ENCODE assay signal across 20 cellular contexts in genomic region chr6:57024321-57024720, GRCh38. TPM values are rescaled to one million over a fixed set of nuclear protein-coding genes. Genes with fewer than 3 reads are reported as not detected.
DNase-seq lines count a peak whose midpoint lies in the region; ATAC-seq and TF ChIP-seq lines count a peak whose summit lies in the region.
"Had no signal": no experiment of that assay in that cellular context is flagged by ENCODE, and none has a peak within 500 bp of the region (broad histone marks: within the 10 kb centered on the region; RNA-seq: fewer than 3 reads in every experiment).

No MANE protein-coding gene starts in this region.

- peaks cover 44% of the 10 kb centered on the region for H3K4me1 Mint-ChIP-seq in GM23338

- H3K9ac ChIP-seq in HUES6 (ENCODE audit: low read length) (peak overlapping the region; percentile 43), adipocyte (ENCODE audit: low read length) (no peak overlapping the region)
- H3K9ac ChIP-seq: GM23248 had no signal

- H3K4me3 Mint-ChIP-seq in GM23338 = no peak overlapping the region; the same call in 2 of the 3 replicates
- H3K4me3 Mint-ChIP-seq: CD4-positive, alpha-beta T cell had no signal

- TF ChIP-seq CTCF in GM23338 (conservative IDR thresholded peaks at IDR 0.05; ENCODE audit: low read depth in 2 of 2) = no peak

- peaks cover 10% of the 10 kb centered on the region; the same call in 2 of the 3 replicates for H3K9me3 Mint-ChIP-seq in GM23338

- H3K36me3 Mint-ChIP-seq in GM23338 (ENCODE audit: low read depth) = peaks cover 7% of the 10 kb centered on the region; the same call in 1 of the 3 replicates

- H2AFZ ChIP-seq in GM23338 = no peak overlapping the region
- H2AFZ ChIP-seq: GM23248 had no signal

- no peak overlapping the region; the same call in 1 of the 2 replicates for H3K27ac Mint-ChIP-seq in GM23338
- H3K27ac Mint-ChIP-seq: CD4-positive, alpha-beta T cell had no signal

- ATAC-seq in GM23338 (peak; percentile 73), GM19455 (IDR thresholded peaks at IDR 0.05; ENCODE audit: unreplicated experiment) (no peak), GM19023 (IDR thresholded peaks at IDR 0.05; ENCODE audit: unreplicated experiment) (no peak)
- ATAC-seq: A549 had no signal

- H3K4me3 ChIP-seq in GM23338 (peak overlapping the region; percentile 19), HUES6 (ENCODE audit: low read depth, low read length) (no peak overlapping the region), adipocyte (ENCODE audit: low read length) (peak overlapping the region; percentile 31), iPS DF 6.9 (ENCODE audit: low read length) (no peak overlapping the region)
- H3K4me3 ChIP-seq: A549, GM23248, HAP-1 had no signal

- peaks cover 13% of the 10 kb centered on the region for H3K27me3 Mint-ChIP-seq in GM23338 (ENCODE audit: insufficient read depth, low read depth, poor library complexity)

- WGBS in iPS DF 6.9 (ENCODE audit: insufficient coverage, insufficient read length) = no CpG with 5 or more reads among the region's 2 CpGs

- H3K27ac ChIP-seq in GM23338 (ENCODE audit: low read depth) = peak overlapping the region; percentile 67
- H3K27ac ChIP-seq in HUES6 (ENCODE audit: low read depth, low read length) = peak overlapping the region; percentile 86
- no peak overlapping the region for H3K27ac ChIP-seq in iPS DF 6.9 (ENCODE audit: low read length)
- H3K27ac ChIP-seq: 22Rv1, A549, C4-2B, GM23248, HL-60 had no signal

- H3K79me2 ChIP-seq in GM23338 (replicated peaks; ENCODE audit: insufficient read depth) = no peaks in the 10 kb centered on the region

- no peaks in the 10 kb centered on the region for H3F3A ChIP-seq in GM23338 (replicated peaks; ENCODE audit: low read depth)

- H3K27me3 ChIP-seq in GM23338 (ENCODE audit: insufficient read depth) (no peaks in the 10 kb centered on the region), HUES6 (ENCODE audit: control insufficient read depth, insufficient read depth, low read length) (no peaks in the 10 kb centered on the region), adipocyte (replicated peaks; ENCODE audit: control insufficient read depth, insufficient read depth, low read length) (no peaks in the 10 kb centered on the region), iPS DF 6.9 (ENCODE audit: control insufficient read depth, insufficient read depth, low read length) (no peaks in the 10 kb centered on the region)

- DNase-seq in GM23338 (ENCODE audit: low spot score) (peak; percentile 55), adipocyte (ENCODE audit: low read depth) (no peak), iPS DF 6.9 (ENCODE audit: low read depth, low spot score) (peak; percentile 22), inferior parietal cortex (ENCODE audit: extremely low spot score) (no peak), GOT3 (lab: John Stamatoyannopoulos, UW) (no peak)
- DNase-seq: AML-193; CD4-positive, alpha-beta T cell; DMS153; DMS79; GDM1; GM23248; KG1 had no signal

- H3K9me3 ChIP-seq in HUES6 (ENCODE audit: control insufficient read depth, insufficient read depth, low read depth, low read length) (no peaks in the 10 kb centered on the region; the same call in 1 of the 2 replicates), adipocyte (ENCODE audit: control insufficient read depth, low read length) (peaks cover 16% of the 10 kb centered on the region), iPS DF 6.9 (ENCODE audit: control insufficient read depth, insufficient read depth, low read length) (no peaks in the 10 kb centered on the region)
- H3K9me3 ChIP-seq: A549 had no signal

- H3K9me2 ChIP-seq in GM23338 (ENCODE audit: insufficient read depth) = no peaks in the 10 kb centered on the region

- no peaks in the 10 kb centered on the region for H4K20me1 ChIP-seq in GM23338 (replicated peaks; ENCODE audit: insufficient read depth)

- peaks cover 27% of the 10 kb centered on the region; the same call in 1 of the 2 replicates for H3K4me1 ChIP-seq in GM23338 (ENCODE audit: insufficient read depth)
- H3K4me1 ChIP-seq in HUES6 (ENCODE audit: control insufficient read depth, insufficient read depth, low read length) = peaks cover 35% of the 10 kb centered on the region; the same call in 1 of the 2 replicates
- no peaks in the 10 kb centered on the region for H3K4me1 ChIP-seq in adipocyte (ENCODE audit: control insufficient read depth, insufficient read depth, low read length)
- peaks cover 1% of the 10 kb centered on the region; the same call in 1 of the 2 replicates for H3K4me1 ChIP-seq in iPS DF 6.9 (ENCODE audit: control insufficient read depth, insufficient read depth, low read length)
- H3K4me1 ChIP-seq: A549, HAP-1 had no signal

- H3K4me2 ChIP-seq in GM23338 = peak overlapping the region; percentile 50
- H3K4me2 ChIP-seq: A549 had no signal

- H3K36me3 ChIP-seq in GM23338 (ENCODE audit: insufficient read depth) (no peaks in the 10 kb centered on the region), HUES6 (ENCODE audit: control insufficient read depth, insufficient read depth, low read length) (no peaks in the 10 kb centered on the region), adipocyte (ENCODE audit: control insufficient read depth, insufficient read depth, low read length, severe bottlenecking) (no peaks in the 10 kb centered on the region), iPS DF 6.9 (ENCODE audit: control insufficient read depth, insufficient read depth, low read length) (no peaks in the 10 kb centered on the region)
- H3K36me3 ChIP-seq: HAP-1 had no signal

TF ChIP-seq in GM23338, 12 proteins besides CTCF, POLR2A, EP300 and RAD21:
- TF ChIP-seq NANOG (IDR thresholded peaks at IDR 0.05; ENCODE audit: borderline replicate concordance) = peak; percentile 51; the same call in 1 of the 2 replicates
- no peak for TF ChIP-seq JUNB (IDR thresholded peaks at IDR 0.05; ENCODE audit: unreplicated experiment)

RNA-seq across cellular contexts. Expression of gene KIAA1586, which starts 22.2 kb away (rescaled TPM):
- 21.3 and 24.0 TPM in 2 replicates for total RNA-seq in GM23338 (2014; rRNA removed; shearing (Covaris generic))
- polyA plus RNA-seq in GM23338 (2016; fragmentation: Nextera tagmentation; extraction: Ambion mirVana) = 30.2 and 37.7 TPM in 2 replicates

Comparison
In these comparisons a context has a peak if more than half of its experiments do, and no peak if none do; other contexts are left out.
1. DNase-seq: peak in GM23338 (single experiment) and iPS DF 6.9 (single experiment); none in adipocyte (single experiment), inferior parietal cortex (single experiment) and GOT3 (single experiment).
2. H3K4me3 ChIP-seq: peak in GM23338 (single experiment) and adipocyte (single experiment); none in HUES6 (single experiment) and iPS DF 6.9 (single experiment).